Comparison of ENCODE assay signal across 8 cellular contexts in genomic region chr10:3472705-3473078, GRCh38.
DNase-seq lines count a peak whose midpoint lies in the region; ATAC-seq and TF ChIP-seq lines count a peak whose summit lies in the region.

No MANE protein-coding gene starts in this region.

- H3K27ac Mint-ChIP-seq in activated naive CD4-positive, alpha-beta T cell treated with anti-CD3 and anti-CD28 coated beads for 36 hours = no peak overlapping the region
- H3K27ac Mint-ChIP-seq in MCF 10A (ENCODE audit: low read depth, unreplicated experiment) = peak overlapping the region; percentile 74

- no peaks in the 10 kb centered on the region for H3K36me3 ChIP-seq in lower lobe of right lung
- no peaks in the 10 kb centered on the region for H3K36me3 ChIP-seq in upper lobe of right lung

- no peaks in the 10 kb centered on the region for H3K9me3 Mint-ChIP-seq in activated naive CD4-positive, alpha-beta T cell treated with anti-CD3 and anti-CD28 coated beads for 36 hours
- H3K9me3 Mint-ChIP-seq in MCF 10A (ENCODE audit: unreplicated experiment) = no peaks in the 10 kb centered on the region

- H3K4me1 ChIP-seq in lower lobe of right lung (peaks cover 55% of the 10 kb centered on the region), upper lobe of right lung (peaks cover 50% of the 10 kb centered on the region)

- DNase-seq in activated naive CD4-positive, alpha-beta T cell treated with anti-CD3 and anti-CD28 coated beads for 36 hours = no peak
- no peak for DNase-seq in activated naive CD4-positive, alpha-beta T cell treated with anti-CD3 and anti-CD28 coated beads, Interleukin-2, amount 50 U/mL, for 16 hours
- DNase-seq in MCF 10A (ENCODE audit: unreplicated experiment) (peak; percentile 67), lower lobe of right lung (no peak), upper lobe of right lung (no peak), NCI-H187 treated with DMSO at 0.1 percent for 48 hours (lab: John Stamatoyannopoulos, UW) (no peak)

- H3K27ac ChIP-seq in lower lobe of right lung (peak overlapping the region; percentile 83), upper lobe of right lung (peak overlapping the region; percentile 77)

- TF ChIP-seq CTCF in MCF 10A (IDR thresholded peaks at IDR 0.05; ENCODE audit: unreplicated experiment) (no peak), lower lobe of right lung (IDR thresholded peaks at IDR 0.05) (no peak), upper lobe of right lung (IDR thresholded peaks at IDR 0.05) (no peak)

- H3K36me3 Mint-ChIP-seq in activated naive CD4-positive, alpha-beta T cell treated with anti-CD3 and anti-CD28 coated beads for 36 hours (ENCODE audit: low read depth) = no peaks in the 10 kb centered on the region
- peaks cover 2% of the 10 kb centered on the region for H3K36me3 Mint-ChIP-seq in MCF 10A (ENCODE audit: insufficient read depth, unreplicated experiment)

- peak overlapping the region; percentile 36 for H3K4me3 ChIP-seq in lower lobe of right lung
- peak overlapping the region; percentile 37 for H3K4me3 ChIP-seq in upper lobe of right lung

- POLR2A ChIA-PET in MCF 10A (lab: Yijun Ruan, JAX) = interaction anchor here (0.6 to 2.0 kb wide), 24 partner anchors 9 to 881 kb away, joined by 3 to 24 read pairs (median 4); partner anchors contain the start of gene KLF6

- peak overlapping the region; percentile 65 for H3K4me3 Mint-ChIP-seq in activated naive CD4-positive, alpha-beta T cell treated with anti-CD3 and anti-CD28 coated beads for 36 hours
- peak overlapping the region; percentile 13 for H3K4me3 Mint-ChIP-seq in MCF 10A (ENCODE audit: unreplicated experiment)

- no peaks in the 10 kb centered on the region for H3K9me3 ChIP-seq in lower lobe of right lung
- H3K9me3 ChIP-seq in upper lobe of right lung = no peaks in the 10 kb centered on the region

- CTCF ChIA-PET in activated naive CD4-positive, alpha-beta T cell treated with anti-CD3 and anti-CD28 coated beads for 36 hours (lab: Charles Lee) = no interaction called here
- CTCF ChIA-PET in MCF 10A (lab: Yijun Ruan, JAX) = no interaction called here

- intact Hi-C loops in activated naive CD4-positive, alpha-beta T cell treated with anti-CD3 and anti-CD28 coated beads for 36 hours (cut with micrococcal nuclease) = no loop called here
- intact Hi-C loops in MCF 10A (cut with micrococcal nuclease) (no loop called here), lower lobe of right lung (cut with DNase I) (no loop called here), upper lobe of right lung (cut with DNase I) (no loop called here)

- H3K4me1 Mint-ChIP-seq in activated naive CD4-positive, alpha-beta T cell treated with anti-CD3 and anti-CD28 coated beads for 36 hours (ENCODE audit: low read depth) = peaks cover 34% of the 10 kb centered on the region
- H3K4me1 Mint-ChIP-seq in MCF 10A (ENCODE audit: insufficient read depth, unreplicated experiment) = peaks cover 44% of the 10 kb centered on the region

- no peaks in the 10 kb centered on the region for H3K27me3 Mint-ChIP-seq in activated naive CD4-positive, alpha-beta T cell treated with anti-CD3 and anti-CD28 coated beads for 36 hours (ENCODE audit: low read depth)
- no peaks in the 10 kb centered on the region for H3K27me3 Mint-ChIP-seq in MCF 10A (ENCODE audit: insufficient read depth, unreplicated experiment)

- BruUV-seq in MCF 10A (replicated peaks; lab: Mats Ljungman, UMichigan) = no TSS peak

- ATAC-seq in lower lobe of right lung = peak; percentile 84 to 87
- peak; percentile 79 for ATAC-seq in upper lobe of right lung
- ATAC-seq in GM21717 (IDR thresholded peaks at IDR 0.05; ENCODE audit: unreplicated experiment) = no peak
- no peak for ATAC-seq in GM21423 (IDR thresholded peaks at IDR 0.05; ENCODE audit: unreplicated experiment)

- H3K27me3 ChIP-seq in lower lobe of right lung (ENCODE audit: low read depth) (no peaks in the 10 kb centered on the region), upper lobe of right lung (no peaks in the 10 kb centered on the region)

Comparison
In these comparisons a context has a peak if more than half of its experiments do, and no peak if none do; other contexts are left out.
1. ATAC-seq: peak in lower lobe of right lung (2 of 2) and upper lobe of right lung (single experiment); none in GM21717 (single experiment) and GM21423 (single experiment).